In genomic region chr5:112226215-112226614, GRCh38 we compare ENCODE assay signal across 1 cellular context.
TF ChIP-seq lines count a peak whose summit lies in the region.

No MANE protein-coding gene starts in this region.

TF ChIP-seq in GM23338, 12 proteins besides CTCF, POLR2A, EP300 and RAD21 (continued from another document):
- no peak for TF ChIP-seq ZNF462 (CRISPR knock-in tag; IDR thresholded peaks at IDR 0.05)
- TF ChIP-seq ETS1 (IDR thresholded peaks at IDR 0.05): no peak
- TF ChIP-seq STAT1 (IDR thresholded peaks at IDR 0.05; ENCODE audit: unreplicated experiment): no peak
- TF ChIP-seq, protein P1, sequence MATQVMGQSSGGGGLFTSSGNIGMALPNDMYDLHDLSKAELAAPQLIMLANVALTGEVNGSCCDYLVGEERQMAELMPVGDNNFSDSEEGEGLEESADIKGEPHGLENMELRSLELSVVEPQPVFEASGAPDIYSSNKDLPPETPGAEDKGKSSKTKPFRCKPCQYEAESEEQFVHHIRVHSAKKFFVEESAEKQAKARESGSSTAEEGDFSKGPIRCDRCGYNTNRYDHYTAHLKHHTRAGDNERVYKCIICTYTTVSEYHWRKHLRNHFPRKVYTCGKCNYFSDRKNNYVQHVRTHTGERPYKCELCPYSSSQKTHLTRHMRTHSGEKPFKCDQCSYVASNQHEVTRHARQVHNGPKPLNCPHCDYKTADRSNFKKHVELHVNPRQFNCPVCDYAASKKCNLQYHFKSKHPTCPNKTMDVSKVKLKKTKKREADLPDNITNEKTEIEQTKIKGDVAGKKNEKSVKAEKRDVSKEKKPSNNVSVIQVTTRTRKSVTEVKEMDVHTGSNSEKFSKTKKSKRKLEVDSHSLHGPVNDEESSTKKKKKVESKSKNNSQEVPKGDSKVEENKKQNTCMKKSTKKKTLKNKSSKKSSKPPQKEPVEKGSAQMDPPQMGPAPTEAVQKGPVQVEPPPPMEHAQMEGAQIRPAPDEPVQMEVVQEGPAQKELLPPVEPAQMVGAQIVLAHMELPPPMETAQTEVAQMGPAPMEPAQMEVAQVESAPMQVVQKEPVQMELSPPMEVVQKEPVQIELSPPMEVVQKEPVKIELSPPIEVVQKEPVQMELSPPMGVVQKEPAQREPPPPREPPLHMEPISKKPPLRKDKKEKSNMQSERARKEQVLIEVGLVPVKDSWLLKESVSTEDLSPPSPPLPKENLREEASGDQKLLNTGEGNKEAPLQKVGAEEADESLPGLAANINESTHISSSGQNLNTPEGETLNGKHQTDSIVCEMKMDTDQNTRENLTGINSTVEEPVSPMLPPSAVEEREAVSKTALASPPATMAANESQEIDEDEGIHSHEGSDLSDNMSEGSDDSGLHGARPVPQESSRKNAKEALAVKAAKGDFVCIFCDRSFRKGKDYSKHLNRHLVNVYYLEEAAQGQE (IDR thresholded peaks at IDR 0.05; ENCODE audit: unreplicated experiment): no peak
- no peak for TF ChIP-seq ZNF114 (CRISPR knock-in tag; IDR thresholded peaks at IDR 0.05)
- no peak for TF ChIP-seq EZH2 (IDR thresholded peaks at IDR 0.05; ENCODE audit: low read depth, unreplicated experiment)
- no peak for TF ChIP-seq JUNB (IDR thresholded peaks at IDR 0.05; ENCODE audit: unreplicated experiment)
- no peak for TF ChIP-seq EZH2phosphoT487 (IDR thresholded peaks at IDR 0.05; ENCODE audit: unreplicated experiment)
- no peak for TF ChIP-seq CREB1 (CRISPR knock-in tag; IDR thresholded peaks at IDR 0.05; ENCODE audit: low read depth)
- no peak for TF ChIP-seq POLR2AphosphoS5 (IDR thresholded peaks at IDR 0.05; ENCODE audit: low read depth)
